In the genomic region with DNA sequence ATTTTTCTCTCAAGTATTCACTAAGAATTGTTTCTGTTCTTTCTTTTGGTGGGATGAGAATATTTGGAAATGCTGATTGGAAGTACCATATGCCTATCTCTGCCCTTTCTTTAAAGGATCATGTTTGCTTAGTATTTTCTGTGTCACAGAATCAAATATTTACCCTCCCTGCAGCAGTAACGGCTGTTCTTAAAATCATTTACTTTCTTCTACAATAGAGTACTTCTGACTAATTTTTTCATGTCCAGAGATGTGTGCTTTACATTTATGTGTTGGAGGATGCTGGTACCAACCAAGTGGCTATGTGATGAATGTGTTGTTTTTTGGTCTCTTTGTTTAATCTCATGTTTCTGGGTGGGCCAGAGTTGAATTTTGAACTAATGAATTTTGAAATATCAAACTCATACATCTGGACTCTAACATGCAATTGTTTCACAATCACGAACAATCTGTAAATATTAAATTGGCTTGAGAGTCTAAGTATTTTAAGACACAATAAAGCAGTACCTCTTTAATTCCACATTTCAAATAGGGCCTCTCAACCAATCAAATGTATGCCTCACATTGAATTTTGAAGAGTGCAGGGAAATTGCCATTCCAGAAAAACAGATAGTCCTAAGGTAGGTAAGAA, we compare ENCODE assay signal across 1 cellular context.
TF ChIP-seq lines count a peak whose summit lies in the region.

No MANE protein-coding gene starts in this region.

TF ChIP-seq in IMR-90, 13 proteins besides CTCF, POLR2A, EP300 and RAD21 (continued from another document):
- peak; percentile 38; the same call in 1 of the 2 replicates for TF ChIP-seq CEBPB (IDR thresholded peaks at IDR 0.05; ENCODE audit: low read depth, low read length)
TF ChIP-seq in IMR-90: peak in this region for 1.
